In genomic region chr3:160564205-160564922, GRCh38 we compare ENCODE assay signal across 8 cellular contexts. TPM values are rescaled to one million over a fixed set of nuclear protein-coding genes. Genes with fewer than 3 reads are reported as not detected.
A peak's percentile ranks its signal among the peaks of the same experiment; 100 is the strongest.
DNase-seq lines count a peak whose midpoint lies in the region; ATAC-seq, FAIRE-seq and TF ChIP-seq lines count a peak whose summit lies in the region.

No MANE protein-coding gene starts in this region.

- ATAC-seq in HepG2 = no peak
- no peak for ATAC-seq in stimulated activated naive CD8-positive, alpha-beta T cell treated with anti-CD3 and anti-CD28 coated beads, Interleukin-15, amount 100 ng/mL, for 72 hours
- ATAC-seq in activated CD4-positive, CD25-positive, alpha-beta regulatory T cell treated with anti-CD3 and anti-CD28 coated beads, Interleukin-2, amount 50 U/mL, for 24 hours = no peak

- H3K27me3 ChIP-seq in astrocyte (ENCODE audit: insufficient read depth, low read length) = no peaks in the 10 kb centered on the region
- H3K27me3 ChIP-seq in HepG2 (ENCODE audit: control insufficient read depth in 1 of 2, insufficient read depth in 2 of 2, low read length in 2 of 2) = no peaks in the 10 kb centered on the region; a peak in 1 of 5 replicates

- H3K4me2 ChIP-seq in astrocyte (ENCODE audit: low read length) = peak overlapping the region; percentile 97
- peak overlapping the region; percentile 84 for H3K4me2 ChIP-seq in HepG2 (ENCODE audit: low read depth, low read length)

- H2AFZ ChIP-seq in astrocyte (ENCODE audit: low read depth, low read length) (no peak overlapping the region), HepG2 (ENCODE audit: low read length) (no peak overlapping the region)

- TF ChIP-seq CTCF in astrocyte (IDR thresholded peaks at IDR 0.05; ENCODE audit: insufficient read depth, low read depth, low read length) (no peak), HepG2 (CRISPR knock-in tag; IDR thresholded peaks at IDR 0.05) (no peak)

- BruUV-seq in HepG2 (replicated peaks; lab: Mats Ljungman, UMichigan) = TSS peak; percentile 43

- H3K27me3 Mint-ChIP-seq in astrocyte (ENCODE audit: low read depth, unreplicated experiment) = no peaks in the 10 kb centered on the region
- no peaks in the 10 kb centered on the region for H3K27me3 Mint-ChIP-seq in stimulated activated naive CD8-positive, alpha-beta T cell treated with anti-CD3 and anti-CD28 coated beads, Interleukin-15, amount 100 ng/mL, for 72 hours

- H3K27ac Mint-ChIP-seq in astrocyte (ENCODE audit: unreplicated experiment) = peak overlapping the region; percentile 96
- H3K27ac Mint-ChIP-seq in stimulated activated naive CD8-positive, alpha-beta T cell treated with anti-CD3 and anti-CD28 coated beads, Interleukin-15, amount 100 ng/mL, for 72 hours = peak overlapping the region; percentile 98 to 99

- CTCF ChIA-PET in HepG2 (lab: Yijun Ruan, JAX; ENCODE audit: low intra/inter-chr PET ratio, low total read pairs) = no interaction called here

- peak overlapping the region; percentile 81 for H3K27ac ChIP-seq in astrocyte (ENCODE audit: low read depth, low read length)
- peak overlapping the region; percentile 67 for H3K27ac ChIP-seq in HepG2 (ENCODE audit: extremely low read length, insufficient read depth, low read length)

- H3K9me3 Mint-ChIP-seq in astrocyte (ENCODE audit: unreplicated experiment) = no peaks in the 10 kb centered on the region
- peaks cover 5 to 13% of the 10 kb centered on the region in 2 donors for H3K9me3 Mint-ChIP-seq in stimulated activated naive CD8-positive, alpha-beta T cell treated with anti-CD3 and anti-CD28 coated beads, Interleukin-15, amount 100 ng/mL, for 72 hours

- in situ Hi-C loops in HepG2 (cut with HindIII; ENCODE audit: extremely low pct_ligation_motif_present, low pct_unique_long_range_greater_than_20kb) = no loop called here

- DNase-seq in NCI-H2081 (lab: John Stamatoyannopoulos, UW) (peak; percentile 39 to 63), NCI-H2081 treated with DMSO at 0.1 percent for 48 hours (lab: John Stamatoyannopoulos, UW) (no peak), NCI-H146 (lab: John Stamatoyannopoulos, UW) (peak; percentile 78), astrocyte (ENCODE audit: low read depth) (no peak), HepG2 (ENCODE audit: low spot score) (peak; percentile 10), hippocampal formation (lab: John Stamatoyannopoulos, UW) (no peak)
- no peak for DNase-seq in stimulated activated naive CD8-positive, alpha-beta T cell treated with anti-CD3 and anti-CD28 coated beads, Interleukin-15, amount 100 ng/mL, for 72 hours

- no peak for TF ChIP-seq EP300 in HepG2 (IDR thresholded peaks at IDR 0.05; ENCODE audit: low read depth in 2 of 2, low read length in 2 of 2)
- TF ChIP-seq EP300 in HepG2 (CRISPR knock-in tag; IDR thresholded peaks at IDR 0.05; ENCODE audit: borderline replicate concordance) = no peak

- TF ChIP-seq POLR2A in HepG2 (IDR thresholded peaks at IDR 0.05; ENCODE audit: insufficient read depth in 1 of 2, low read depth in 2 of 2, low read length in 2 of 2) = no peak

- H3K9ac ChIP-seq in astrocyte (ENCODE audit: low read length) = peak overlapping the region; percentile 95
- peak overlapping the region; percentile 89 for H3K9ac ChIP-seq in HepG2 (ENCODE audit: insufficient read depth, low read depth, low read length)

- WGBS in HepG2 (ENCODE audit: low lambda C conversion rate) = 0% methylated on average over 11 of the region's 39 CpGs

- H4K20me1 ChIP-seq in astrocyte (ENCODE audit: insufficient read depth, low read length) (peaks cover 53% of the 10 kb centered on the region), HepG2 (ENCODE audit: insufficient read depth, low read length) (peaks cover 24% of the 10 kb centered on the region)

- H3K4me3 ChIP-seq in astrocyte (ENCODE audit: insufficient read depth, low read depth, low read length) (peak overlapping the region; percentile 82), HepG2 (replicated peaks in 1 of 3; ENCODE audit: insufficient read depth in 1 of 3, low read depth in 2 of 3, low read length in 3 of 3) (peak overlapping the region; percentile 79 to 89 (median 86))

- peak overlapping the region; percentile 98 for H3K4me3 Mint-ChIP-seq in astrocyte (ENCODE audit: unreplicated experiment)
- H3K4me3 Mint-ChIP-seq in stimulated activated naive CD8-positive, alpha-beta T cell treated with anti-CD3 and anti-CD28 coated beads, Interleukin-15, amount 100 ng/mL, for 72 hours = peak overlapping the region; percentile 95 to 97

- peaks cover 77% of the 10 kb centered on the region for H3K79me2 ChIP-seq in astrocyte (ENCODE audit: insufficient read depth, low read length)
- peaks cover 53% of the 10 kb centered on the region for H3K79me2 ChIP-seq in HepG2 (ENCODE audit: insufficient read depth, low read length)

- peaks cover 16% of the 10 kb centered on the region for H3K4me1 ChIP-seq in astrocyte (ENCODE audit: insufficient read depth, low read length)
- peaks cover 55% of the 10 kb centered on the region for H3K4me1 ChIP-seq in HepG2 (ENCODE audit: insufficient read depth, low read length)

- FAIRE-seq in astrocyte (lab: Jason Lieb, UNC) = no peak
- no peak for FAIRE-seq in HepG2 (lab: Jason Lieb, UNC)

- H3K36me3 Mint-ChIP-seq in astrocyte (ENCODE audit: low read depth, unreplicated experiment) = peaks cover 8% of the 10 kb centered on the region

- intact Hi-C loops in HepG2 (cut with micrococcal nuclease; ENCODE audit: unreplicated experiment) = loop anchor here (5.0 to 10.0 kb wide), 3 partner anchors 57 to 860 kb away; partner anchors contain the start of gene NMD3

- POLR2A ChIA-PET in HepG2 (lab: Yijun Ruan, JAX) = no interaction called here

- H3K36me3 ChIP-seq in astrocyte (ENCODE audit: insufficient read depth, low read length) (no peaks in the 10 kb centered on the region), HepG2 (replicated peaks in 1 of 2; ENCODE audit: control insufficient read depth in 1 of 2, insufficient read depth in 2 of 2, low read length in 2 of 2) (no peaks in the 10 kb centered on the region; a peak in 1 of 5 replicates)

- H3K4me1 Mint-ChIP-seq in astrocyte (ENCODE audit: low read depth, unreplicated experiment) = peaks cover 32% of the 10 kb centered on the region
- peaks cover 56% of the 10 kb centered on the region for H3K4me1 Mint-ChIP-seq in stimulated activated naive CD8-positive, alpha-beta T cell treated with anti-CD3 and anti-CD28 coated beads, Interleukin-15, amount 100 ng/mL, for 72 hours

- H3K9me3 ChIP-seq in astrocyte (ENCODE audit: insufficient read depth, low read depth, low read length) (no peaks in the 10 kb centered on the region), HepG2 (ENCODE audit: low read length) (no peaks in the 10 kb centered on the region)

- TF ChIP-seq RAD21 in HepG2 (CRISPR knock-in tag; IDR thresholded peaks at IDR 0.05) = no peak

TF ChIP-seq in HepG2, 621 proteins besides CTCF, POLR2A, EP300 and RAD21 (continues in another document):
- no peak for TF ChIP-seq SOX6 (IDR thresholded peaks at IDR 0.05)
- 0 out of 2 replicates have a peak, but pooled peaks have one; percentile 14 for TF ChIP-seq SOX6 (CRISPR knock-in tag; IDR thresholded peaks at IDR 0.05)
- TF ChIP-seq ASH2L (IDR thresholded peaks at IDR 0.05; ENCODE audit: insufficient read length, low read depth, low read length) = peak; percentile 35
- 0 out of 2 replicates have a peak, but pooled peaks have one; percentile 5 for TF ChIP-seq ZNF451 (CRISPR knock-in tag; IDR thresholded peaks at IDR 0.05)

RNA-seq across cellular contexts. Expression of gene KPNA4, which starts 1.0 kb away (rescaled TPM):
- 80.8 and 105 TPM in 2 replicates for total RNA-seq in astrocyte
- total RNA-seq in HepG2 (2016; rRNA removed; fragmentation: Illumina TruSeq; extraction: Trizol) = 27.9 and 32.6 TPM in 2 replicates
- total RNA-seq in HepG2 (2016; cell fraction: cytosol; rRNA removed; fragmentation: Illumina TruSeq; extraction: Trizol; ENCODE audit: low read depth) = 2.9 and 4.0 TPM in 2 replicates
- total RNA-seq in HepG2 (2016; cell fraction: insoluble cytoplasmic fraction; rRNA removed; fragmentation: Illumina TruSeq; extraction: Trizol) = 25.8 and 31.2 TPM in 2 replicates
- 15.4 and 18.5 TPM in 2 replicates for total RNA-seq in HepG2 (2016; cell fraction: membrane; rRNA removed; fragmentation: Illumina TruSeq; extraction: Trizol)
- total RNA-seq in HepG2 (2016; cell fraction: nucleus; rRNA removed; fragmentation: Illumina TruSeq; extraction: Trizol) = 22.6 and 24.6 TPM in 2 replicates
- 9.9 and 11.0 TPM in 2 replicates for polyA plus RNA-seq in HepG2 (2011; rRNA removed)
- polyA plus RNA-seq in HepG2 (2011; cell fraction: cytosol; rRNA removed) = 4.7 and 7.9 TPM in 2 replicates
- 5.3 and 5.9 TPM in 2 replicates for polyA plus RNA-seq in HepG2 (2011; cell fraction: nucleus; rRNA removed)
- polyA plus RNA-seq in HepG2 (2012) = 11.8 and 13.0 TPM in 2 replicates
- 3.0 TPM in 2 replicates for polyA plus RNA-seq in HepG2 (2016; cell fraction: cytosol; fragmentation: Illumina TruSeq; extraction: Trizol; ENCODE audit: low read depth)
- 29.9 and 32.7 TPM in 2 replicates for polyA plus RNA-seq in HepG2 (2016; cell fraction: insoluble cytoplasmic fraction; fragmentation: Illumina TruSeq; extraction: Trizol; ENCODE audit: low read depth)
- 8.2 and 9.0 TPM in 2 replicates for polyA plus RNA-seq in HepG2 (2016; cell fraction: membrane; fragmentation: Illumina TruSeq; extraction: Trizol; ENCODE audit: low read depth)
- 16.4 and 18.4 TPM in 2 replicates for polyA plus RNA-seq in HepG2 (2016; cell fraction: nucleus; fragmentation: Illumina TruSeq; extraction: Trizol; ENCODE audit: insufficient read depth, low read depth)
- 17.2 and 46.0 TPM in 2 replicates for polyA minus RNA-seq in HepG2 (2011; rRNA and poly(A)+ RNA removed; ENCODE audit: low replicate concordance)
- 28.3 and 43.4 TPM in 2 replicates for polyA minus RNA-seq in HepG2 (2011; cell fraction: cytosol; rRNA and poly(A)+ RNA removed)
- 47.9 and 54.8 TPM in 2 replicates for polyA minus RNA-seq in HepG2 (2011; cell fraction: nucleus; rRNA and poly(A)+ RNA removed)

Comparison
In these comparisons a context has a peak if more than half of its experiments do, and no peak if none do; other contexts are left out.
1. DNase-seq: peak in NCI-H2081 (2 of 2), NCI-H146 (single experiment) and HepG2 (single experiment); none in NCI-H2081 treated with DMSO at 0.1 percent for 48 hours (single experiment), astrocyte (single experiment), stimulated activated naive CD8-positive, alpha-beta T cell treated with anti-CD3 and anti-CD28 coated beads, Interleukin-15, amount 100 ng/mL, for 72 hours (0 of 2) and hippocampal formation (0 of 2).